Comparison of ENCODE assay signal across 21 cellular contexts in the genomic region with DNA sequence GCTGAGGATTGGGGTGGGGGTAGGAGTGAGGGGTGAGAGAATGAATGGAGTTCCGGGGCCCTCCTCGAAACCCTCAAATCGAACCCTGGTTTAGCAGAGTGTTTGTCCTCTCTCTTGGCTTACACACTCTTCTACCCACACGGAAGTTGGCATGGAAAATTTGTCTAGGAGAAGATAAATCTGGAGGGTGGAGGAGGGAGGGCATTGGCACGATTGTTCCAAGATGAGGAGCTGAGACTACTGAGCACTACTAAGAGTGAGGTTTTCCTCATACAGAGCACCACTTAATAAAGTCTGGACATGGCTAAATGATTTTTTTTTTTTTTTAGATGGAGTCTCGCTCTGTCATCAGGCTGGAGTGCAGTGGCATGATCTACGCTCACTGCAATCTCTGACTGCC. TPM values are rescaled to one million over a fixed set of nuclear protein-coding genes. Genes with fewer than 3 reads are reported as not detected.
DNase-seq lines count a peak whose midpoint lies in the region; ATAC-seq, FAIRE-seq and TF ChIP-seq lines count a peak whose summit lies in the region.
"Had no signal": no experiment of that assay in that cellular context is flagged by ENCODE, and none has a peak within 500 bp of the region (broad histone marks: within the 10 kb centered on the region; RNA-seq: fewer than 3 reads in every experiment).

No MANE protein-coding gene starts in this region.

- no peaks in the 10 kb centered on the region for H3K9me1 ChIP-seq in IMR-90 (ENCODE audit: insufficient read depth, low read length)

- H2BK20ac ChIP-seq in IMR-90 (ENCODE audit: low read depth, low read length): no peak overlapping the region

- no peak overlapping the region for H3K56ac ChIP-seq in IMR-90 (ENCODE audit: extremely low read depth, insufficient read depth, low read length)

- in situ Hi-C loops in IMR-90 (cut with MboI; ENCODE audit: low sequenced_read_pairs): no loop called here

- H3K27me3 ChIP-seq in IMR-90 (ENCODE audit: control insufficient read depth, insufficient read depth, low read length) (peaks cover 5% of the 10 kb centered on the region; the same call in 1 of the 2 replicates), pancreas (no peaks in the 10 kb centered on the region)

- no TSS peak for BruUV-seq in IMR-90 (replicated peaks; lab: Mats Ljungman, UMichigan)

- no peak overlapping the region for H2AK9ac ChIP-seq in IMR-90 (replicated peaks; ENCODE audit: low read depth, low read length, poor library complexity)

- no peaks in the 10 kb centered on the region for H3K4me1 ChIP-seq in IMR-90 (ENCODE audit: control insufficient read depth, insufficient read depth, low read length)
- no peaks in the 10 kb centered on the region for H3K4me1 ChIP-seq in pancreas
- H3K4me1 ChIP-seq: BLaER1 had no signal

- H2BK15ac ChIP-seq in IMR-90 (ENCODE audit: low read depth, low read length): no peak overlapping the region

- POLR2A ChIA-PET in IMR-90 (lab: Charles Lee; ENCODE audit: unreplicated experiment): no interaction called here

- no CpG with 5 or more reads among the region's 7 CpGs for WGBS in IMR-90 (ENCODE audit: extremely low coverage in 2 of 2, insufficient read length in 1 of 2), 2 experiments
- 43 to 46% methylated on average over 7 of the region's 7 CpGs for WGBS in pancreas, 2 donors

- H2AK5ac ChIP-seq in IMR-90 (ENCODE audit: low read depth, low read length): no peak overlapping the region

- H3K9me3 ChIP-seq in IMR-90 (ENCODE audit: control insufficient read depth, insufficient read depth, low read length) (no peaks in the 10 kb centered on the region), pancreas (no peaks in the 10 kb centered on the region)
- H3K9me3 ChIP-seq: BLaER1 had no signal

- no peak overlapping the region for H3K18ac ChIP-seq in IMR-90 (ENCODE audit: low read depth, low read length)

- TF ChIP-seq RAD21 in IMR-90 (IDR thresholded peaks at IDR 0.05; ENCODE audit: low read length): no peak

- no peak overlapping the region for H3K4me2 ChIP-seq in IMR-90 (ENCODE audit: low read depth, low read length)
- H3K4me2 ChIP-seq: BLaER1 had no signal

- dilution Hi-C loops in IMR-90 (cut with HindIII; ENCODE audit: low sequenced_read_pairs, unreplicated experiment): no loop called here

- H4K5ac ChIP-seq in IMR-90 (ENCODE audit: low read depth, low read length): no peak overlapping the region

- H3K4ac ChIP-seq in IMR-90 (ENCODE audit: low read depth, low read length): no peak overlapping the region

- no peaks in the 10 kb centered on the region for H4K20me1 ChIP-seq in IMR-90 (ENCODE audit: insufficient read depth, low read length)

- H2AFZ ChIP-seq in IMR-90 (replicated peaks; ENCODE audit: low read length, poor library complexity): peak overlapping the region; percentile 23

- H3K36me3 ChIP-seq in IMR-90 (ENCODE audit: control insufficient read depth, insufficient read depth, low read length): no peaks in the 10 kb centered on the region
- H3K36me3 ChIP-seq in pancreas: no peaks in the 10 kb centered on the region
- H3K36me3 ChIP-seq: BLaER1 had no signal

- no peak overlapping the region for H2BK5ac ChIP-seq in IMR-90 (ENCODE audit: low read depth, low read length, poor library complexity, severe bottlenecking)

- H2BK120ac ChIP-seq in IMR-90 (ENCODE audit: low read depth, low read length): no peak overlapping the region

- H3K4me3 ChIP-seq in IMR-90 (ENCODE audit: insufficient read depth, low read depth, low read length) (no peak overlapping the region), pancreas (no peak overlapping the region)
- H3K4me3 ChIP-seq: BLaER1 had no signal

- TF ChIP-seq POLR2A in IMR-90 (IDR thresholded peaks at IDR 0.05; ENCODE audit: low read depth, low read length): no peak
- no peak for TF ChIP-seq POLR2A in GM12892 (IDR thresholded peaks at IDR 0.05; ENCODE audit: low read depth, low read length)

- TF ChIP-seq CTCF in IMR-90 (conservative IDR thresholded peaks at IDR 0.05; ENCODE audit: low read depth, low read length) (no peak), pancreas (IDR thresholded peaks at IDR 0.05) (no peak)

- no peak for ATAC-seq in IMR-90 (ENCODE audit: low read depth)
- peak; percentile 74 for ATAC-seq in left colon
- ATAC-seq in pancreas: peak in 3 of 4 donors; percentile 70 to 78 (median 75)
- ATAC-seq in HG03095 (IDR thresholded peaks at IDR 0.05; ENCODE audit: unreplicated experiment): no peak
- no peak for ATAC-seq in HG02840 (IDR thresholded peaks at IDR 0.05; ENCODE audit: low FRiP score, unreplicated experiment)

- FAIRE-seq in pancreas (lab: Jason Lieb, UNC) (no peak), GM12892 (lab: Jason Lieb, UNC) (no peak)
- FAIRE-seq: H1 had no signal

- no peak overlapping the region for H3K27ac ChIP-seq in IMR-90 (ENCODE audit: insufficient read depth, low read length)
- H3K27ac ChIP-seq in pancreas: no peak overlapping the region
- H3K27ac ChIP-seq: BLaER1, HL-60 had no signal

- CTCF ChIA-PET in IMR-90 (lab: Yijun Ruan, JAX): no interaction called here

- intact Hi-C loops in IMR-90 (cut with micrococcal nuclease): no loop called here
- intact Hi-C loops in left colon (cut with DNase I, micrococcal nuclease): loop anchor here in 1 of 2 donors (10.0 kb wide), 1 partner anchor 53 kb away; no protein-coding TSS in a partner anchor
- intact Hi-C loops in pancreas (cut with DNase I): no loop called here

- H4K91ac ChIP-seq in IMR-90 (ENCODE audit: insufficient read depth, low read depth, low read length): no peak overlapping the region

- no peak overlapping the region for H4K8ac ChIP-seq in IMR-90 (ENCODE audit: low read depth in 2 of 2, low read length in 2 of 2)

- no peaks in the 10 kb centered on the region for H3K79me1 ChIP-seq in IMR-90 (ENCODE audit: low read depth in 1 of 2, low read length in 2 of 2)

- no peak overlapping the region for H3K9ac ChIP-seq in IMR-90 (ENCODE audit: low read depth, low read length)
- H3K9ac ChIP-seq: BLaER1 had no signal

- no peak overlapping the region for H3K23ac ChIP-seq in IMR-90 (ENCODE audit: low read depth, low read length)

- H3K14ac ChIP-seq in IMR-90 (replicated peaks; ENCODE audit: low read depth, low read length): no peak overlapping the region

- no peak for DNase-seq in IMR-90
- no peak for DNase-seq in left colon
- peak in 2 of 6 donors; percentile 3 to 9 for DNase-seq in pancreas
- no peak for DNase-seq in NCI-H2196 treated with DMSO at 0.1 percent for 48 hours (lab: John Stamatoyannopoulos, UW; ENCODE audit: unreplicated experiment)
- DNase-seq in GM12892 (ENCODE audit: insufficient read length): no peak
- DNase-seq: 8988T; CD4-positive, alpha-beta memory T cell; DMS153; DMS79; GDM1; H9 had no signal

TF ChIP-seq in IMR-90, 13 proteins besides CTCF, POLR2A, EP300 and RAD21:
- TF ChIP-seq RFX5 (IDR thresholded peaks at IDR 0.05; ENCODE audit: low read depth, low read length): no peak
- TF ChIP-seq BHLHE40 (IDR thresholded peaks at IDR 0.05; ENCODE audit: low read depth, low read length): no peak
- TF ChIP-seq CHD1 (IDR thresholded peaks at IDR 0.05; ENCODE audit: low read depth, low read length): no peak
- TF ChIP-seq RCOR1 (IDR thresholded peaks at IDR 0.05; ENCODE audit: insufficient replicate concordance, low read length): no peak
- TF ChIP-seq MXI1 (IDR thresholded peaks at IDR 0.05; ENCODE audit: borderline replicate concordance, low read depth, low read length): no peak
- no peak for TF ChIP-seq CEBPB (IDR thresholded peaks at IDR 0.05; ENCODE audit: low read depth, low read length)
- TF ChIP-seq, protein P1, sequence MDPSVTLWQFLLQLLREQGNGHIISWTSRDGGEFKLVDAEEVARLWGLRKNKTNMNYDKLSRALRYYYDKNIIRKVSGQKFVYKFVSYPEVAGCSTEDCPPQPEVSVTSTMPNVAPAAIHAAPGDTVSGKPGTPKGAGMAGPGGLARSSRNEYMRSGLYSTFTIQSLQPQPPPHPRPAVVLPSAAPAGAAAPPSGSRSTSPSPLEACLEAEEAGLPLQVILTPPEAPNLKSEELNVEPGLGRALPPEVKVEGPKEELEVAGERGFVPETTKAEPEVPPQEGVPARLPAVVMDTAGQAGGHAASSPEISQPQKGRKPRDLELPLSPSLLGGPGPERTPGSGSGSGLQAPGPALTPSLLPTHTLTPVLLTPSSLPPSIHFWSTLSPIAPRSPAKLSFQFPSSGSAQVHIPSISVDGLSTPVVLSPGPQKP (IDR thresholded peaks at IDR 0.05; ENCODE audit: borderline replicate concordance, low read depth, low read length): no peak
- no peak for TF ChIP-seq FOS (IDR thresholded peaks at IDR 0.05; ENCODE audit: low read depth, low read length)
- no peak for TF ChIP-seq MAFK (IDR thresholded peaks at IDR 0.05; ENCODE audit: low read depth, low read length)
- no peak for TF ChIP-seq SMC3 (IDR thresholded peaks at IDR 0.05; ENCODE audit: low read depth, low read length)
- TF ChIP-seq, protein P2, sequence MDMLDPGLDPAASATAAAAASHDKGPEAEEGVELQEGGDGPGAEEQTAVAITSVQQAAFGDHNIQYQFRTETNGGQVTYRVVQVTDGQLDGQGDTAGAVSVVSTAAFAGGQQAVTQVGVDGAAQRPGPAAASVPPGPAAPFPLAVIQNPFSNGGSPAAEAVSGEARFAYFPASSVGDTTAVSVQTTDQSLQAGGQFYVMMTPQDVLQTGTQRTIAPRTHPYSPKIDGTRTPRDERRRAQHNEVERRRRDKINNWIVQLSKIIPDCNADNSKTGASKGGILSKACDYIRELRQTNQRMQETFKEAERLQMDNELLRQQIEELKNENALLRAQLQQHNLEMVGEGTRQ (IDR thresholded peaks at IDR 0.05; ENCODE audit: low read depth, low read length): no peak

RNA-seq across cellular contexts. Expression of a gene that starts 33.4 kb away (rescaled TPM):
- total RNA-seq in IMR-90 (2012; rRNA removed) (not detected in 2 replicates), left colon (not detected), pancreas (not detected)
- polyA plus RNA-seq in IMR-90 (2012; rRNA removed) (not detected in 2 replicates), pancreas (not detected)
- polyA plus RNA-seq in IMR-90 (2012; cell fraction: cytosol; rRNA removed): not detected in 2 replicates
- not detected in 2 replicates for polyA plus RNA-seq in IMR-90 (2012; cell fraction: nucleus; rRNA removed; ENCODE audit: low replicate concordance)
- not detected for polyA plus RNA-seq in GM12892 (2012; ENCODE audit: missing spikeins)
- total RNA-seq: A673; CD4-positive, alpha-beta memory T cell; Daoy; H1; H9; HT1080 had no signal
- polyA plus RNA-seq: AG04450; CD14-positive monocyte; CD4-positive, alpha-beta memory T cell; H1 had no signal

RNA-seq across cellular contexts. Expression of a gene that starts 37.2 kb away (rescaled TPM):
- total RNA-seq in IMR-90 (2012; rRNA removed) (0.18 and 0.28 TPM in 2 replicates), left colon (under 1 TPM; 0.43 to 0.89 TPM), pancreas (under 1 TPM; 0.12 to 0.69 (median 0.46) TPM)
- polyA plus RNA-seq in IMR-90 (2012; rRNA removed) (0.09 TPM in 2 replicates), pancreas (1 to 10 TPM in 1 of 2 donors, under 1 TPM in 1; 0.80 to 2.0 TPM)
- polyA plus RNA-seq in IMR-90 (2012; cell fraction: cytosol; rRNA removed): 0.02 and 0.03 TPM in 2 replicates
- polyA plus RNA-seq in IMR-90 (2012; cell fraction: nucleus; rRNA removed; ENCODE audit: low replicate concordance): 0.07 and 0.14 TPM in 2 replicates
- polyA plus RNA-seq in GM12892 (2012; ENCODE audit: missing spikeins): not detected
- polyA plus RNA-seq: CD4-positive, alpha-beta memory T cell had no signal

Comparison
In these comparisons a context has a peak if more than half of its experiments do, and no peak if none do; other contexts are left out.
1. ATAC-seq: peak in left colon (single experiment) and pancreas (3 of 4); none in IMR-90 (single experiment), HG03095 (single experiment) and HG02840 (single experiment).